ENCODE assay signal across 8 cellular contexts in the genomic region with DNA sequence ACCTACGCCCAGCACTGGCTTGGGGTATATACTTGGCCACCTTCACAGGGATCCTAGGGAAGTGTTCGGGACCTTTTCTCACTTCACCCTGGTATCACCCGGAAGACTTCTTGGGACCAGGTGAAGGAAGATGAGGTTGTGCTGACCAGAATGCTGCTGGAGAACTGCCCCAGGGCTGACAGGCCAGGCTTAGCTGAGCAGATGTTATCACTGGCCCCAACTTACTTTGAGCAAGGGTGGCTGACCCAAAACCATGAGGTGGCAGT. TPM values are rescaled to one million over a fixed set of nuclear protein-coding genes. Genes with fewer than 3 reads are reported as not detected.
DNase-seq lines count a peak whose midpoint lies in the region; ATAC-seq and TF ChIP-seq lines count a peak whose summit lies in the region.

No MANE protein-coding gene starts in this region.

- H3K36me3 ChIP-seq in heart left ventricle (peaks cover 0 to 53% (median 33%) of the 10 kb centered on the region in 9 donors), uterus (no peaks in the 10 kb centered on the region)
- H3K36me3 ChIP-seq in naive thymus-derived CD4-positive, alpha-beta T cell (ENCODE audit: control insufficient read depth in 2 of 3, insufficient read depth in 3 of 3, low read length in 3 of 3) = peaks cover 5 to 31% (median 10%) of the 10 kb centered on the region in 3 experiments

- CTCF ChIA-PET in naive thymus-derived CD4-positive, alpha-beta T cell (lab: Charles Lee) = interaction anchor here (0.6 kb wide), 1 partner anchor 548 kb away, joined by 3 read pairs; no protein-coding TSS in a partner anchor

- POLR2A ChIA-PET in naive thymus-derived CD4-positive, alpha-beta T cell (lab: Charles Lee) = interaction anchor here (1.2 to 11.6 kb wide), 3 partner anchors 9 to 76 kb away, joined by 3 to 145 read pairs (median 9); no protein-coding TSS in a partner anchor

- WGBS in heart left ventricle, 4 donors = 93 to 97% (median 95%) methylated on average over 2 to 3 of the region's 3 CpGs; no CpG with 5 or more reads in 1 of the 4 donors

- peaks cover 0 to 33% (median 26%) of the 10 kb centered on the region in 5 donors for H3K36me3 Mint-ChIP-seq in naive thymus-derived CD4-positive, alpha-beta T cell

- TF ChIP-seq POLR2A in heart left ventricle (IDR thresholded peaks at IDR 0.05) = no peak
- no peak for TF ChIP-seq POLR2A in uterus (IDR thresholded peaks at IDR 0.05)
- TF ChIP-seq POLR2A in GM18505 (IDR thresholded peaks at IDR 0.05; ENCODE audit: borderline replicate concordance, extremely low read depth, insufficient read depth, insufficient read length) = no peak

- TF ChIP-seq CTCF in heart left ventricle (IDR thresholded peaks at IDR 0.05) (no peak), uterus (IDR thresholded peaks at IDR 0.05) (no peak)

- H3K4me3 ChIP-seq in heart left ventricle (no peak overlapping the region), uterus (no peak overlapping the region)
- no peak overlapping the region for H3K4me3 ChIP-seq in naive thymus-derived CD4-positive, alpha-beta T cell (ENCODE audit: low read length)

- H3K9me3 ChIP-seq in heart left ventricle = no peaks in the 10 kb centered on the region
- H3K9me3 ChIP-seq in naive thymus-derived CD4-positive, alpha-beta T cell (ENCODE audit: control insufficient read depth in 2 of 3, low read length in 3 of 3) = no peaks in the 10 kb centered on the region
- no peaks in the 10 kb centered on the region for H3K9me3 ChIP-seq in uterus

- H3K4me1 ChIP-seq in heart left ventricle (peaks cover 6 to 59% (median 50%) of the 10 kb centered on the region in 12 donors), uterus (peaks cover 0 to 8% of the 10 kb centered on the region in 2 donors)
- peaks cover 18 to 29% of the 10 kb centered on the region in 2 donors for H3K4me1 ChIP-seq in naive thymus-derived CD4-positive, alpha-beta T cell (ENCODE audit: control insufficient read depth in 2 of 2, insufficient read depth in 2 of 2, low read length in 2 of 2)

- H3K4me1 Mint-ChIP-seq in naive thymus-derived CD4-positive, alpha-beta T cell = peaks cover 18 to 46% (median 39%) of the 10 kb centered on the region in 7 donors

- peak overlapping the region; percentile 29 to 100 (median 84) for H3K27ac ChIP-seq in heart left ventricle
- H3K27ac ChIP-seq in naive thymus-derived CD4-positive, alpha-beta T cell (ENCODE audit: low read depth, low read length) = peak overlapping the region; percentile 49
- peak overlapping the region; percentile 65 to 100 for H3K27ac ChIP-seq in uterus

- no peaks in the 10 kb centered on the region for H3K27me3 Mint-ChIP-seq in naive thymus-derived CD4-positive, alpha-beta T cell

- DNase-seq in heart left ventricle = no peak
- no peak for DNase-seq in Right ventricle myocardium inferior (ENCODE audit: missing footprints)
- DNase-seq in cerebellar cortex (ENCODE audit: low spot score) = peak; percentile 39
- DNase-seq in naive thymus-derived CD4-positive, alpha-beta T cell = peak in 4 of 9 donors; percentile 28 to 40 (median 36)
- peak in 1 of 2 donors; percentile 18 for DNase-seq in uterus

- ATAC-seq in heart left ventricle (no peak), Right ventricle myocardium inferior (no peak), HG03565 (IDR thresholded peaks at IDR 0.05; ENCODE audit: unreplicated experiment) (no peak), HG03159 (IDR thresholded peaks at IDR 0.05; ENCODE audit: unreplicated experiment) (no peak), GM18505 (IDR thresholded peaks at IDR 0.05; ENCODE audit: unreplicated experiment) (no peak)
- ATAC-seq in naive thymus-derived CD4-positive, alpha-beta T cell = no peak

- H3K27me3 ChIP-seq in heart left ventricle (no peaks in the 10 kb centered on the region), uterus (no peaks in the 10 kb centered on the region)
- H3K27me3 ChIP-seq in naive thymus-derived CD4-positive, alpha-beta T cell (ENCODE audit: control insufficient read depth in 2 of 2, insufficient read depth in 2 of 2, low read length in 2 of 2) = no peaks in the 10 kb centered on the region

- H3K9me3 Mint-ChIP-seq in naive thymus-derived CD4-positive, alpha-beta T cell = peaks cover 0 to 35% (median 0%) of the 10 kb centered on the region in 11 donors

- intact Hi-C loops in heart left ventricle (cut with DNase I) = loop anchor here in 3 of 10 donors (5.0 to 10.0 kb wide), 3 partner anchors 71 to 166 kb away; partner anchors contain the start of gene FADS3 (in 2 of the 3)
- intact Hi-C loops in Right ventricle myocardium inferior (cut with DNase I) = no loop called here
- intact Hi-C loops in naive thymus-derived CD4-positive, alpha-beta T cell (cut with micrococcal nuclease) = loop anchor here in 1 of 2 donors (10.0 kb wide), 1 partner anchor 592 kb away; no protein-coding TSS in a partner anchor
- intact Hi-C loops in uterus (cut with DNase I; ENCODE audit: low total_unique reads) = no loop called here

- peak overlapping the region in 8 of 9 donors; percentile 72 to 98 (median 94) for H3K27ac Mint-ChIP-seq in naive thymus-derived CD4-positive, alpha-beta T cell

- peak overlapping the region in 7 of 10 donors; percentile 20 to 98 (median 82) for H3K4me3 Mint-ChIP-seq in naive thymus-derived CD4-positive, alpha-beta T cell

RNA-seq across cellular contexts. Expression of gene FTH1, which starts 4.5 kb away (rescaled TPM):
- total RNA-seq in heart left ventricle (1,000 to 10,000 TPM; 1,764 to 5,397 (median 2,454) TPM), Right ventricle myocardium inferior (2,493 TPM), uterus (1,000 to 10,000 TPM in 3 of 4 donors, 100 to 1,000 TPM in 1; 402 to 1,927 (median 1,615) TPM)
- polyA plus RNA-seq in heart left ventricle = 1,000 to 10,000 TPM; 2,334 to 3,498 TPM
- 1,000 to 10,000 TPM in 2 of 5 experiments, 100 to 1,000 TPM in 3; 684 to 3,858 (median 993) TPM for total RNA-seq in naive thymus-derived CD4-positive, alpha-beta T cell
- 1,000 to 10,000 TPM; 2,587 to 3,203 TPM for polyA plus RNA-seq in naive thymus-derived CD4-positive, alpha-beta T cell

RNA-seq across cellular contexts. Expression of gene BEST1, which starts 12.8 kb away (rescaled TPM):
- total RNA-seq in heart left ventricle = 1 to 10 TPM in 4 of 9 donors, under 1 TPM in 5; 0.64 to 4.4 (median 0.94) TPM
- polyA plus RNA-seq in heart left ventricle = 1 to 10 TPM; 2.1 to 2.8 TPM
- 1.9 TPM for total RNA-seq in Right ventricle myocardium inferior
- total RNA-seq in naive thymus-derived CD4-positive, alpha-beta T cell = 1 to 10 TPM in 2 of 5 experiments, under 1 TPM in 2, not detected in 1; 0.49 to 7.1 (median 0.75) TPM
- 1 to 10 TPM in 1 of 2 donors, under 1 TPM in 1; 0.83 to 1.4 TPM for polyA plus RNA-seq in naive thymus-derived CD4-positive, alpha-beta T cell
- total RNA-seq in uterus = 10 to 100 TPM in 1 of 4 donors, 1 to 10 TPM in 3; 3.3 to 11.1 (median 3.9) TPM

RNA-seq across cellular contexts. Expression of gene RAB3IL1, which starts 45.6 kb away (rescaled TPM):
- total RNA-seq in heart left ventricle (10 to 100 TPM in 3 of 9 donors, 1 to 10 TPM in 6; 4.7 to 22.0 (median 7.7) TPM), Right ventricle myocardium inferior (14.0 TPM), uterus (10 to 100 TPM; 12.6 to 60.3 (median 26.8) TPM)
- polyA plus RNA-seq in heart left ventricle = 1 to 10 TPM; 6.0 to 7.5 TPM
- total RNA-seq in naive thymus-derived CD4-positive, alpha-beta T cell = 1 to 10 TPM in 1 of 5 experiments, under 1 TPM in 1, not detected in 3; 0.49 to 1.9 TPM
- not detected for polyA plus RNA-seq in naive thymus-derived CD4-positive, alpha-beta T cell
